In the genomic region with DNA sequence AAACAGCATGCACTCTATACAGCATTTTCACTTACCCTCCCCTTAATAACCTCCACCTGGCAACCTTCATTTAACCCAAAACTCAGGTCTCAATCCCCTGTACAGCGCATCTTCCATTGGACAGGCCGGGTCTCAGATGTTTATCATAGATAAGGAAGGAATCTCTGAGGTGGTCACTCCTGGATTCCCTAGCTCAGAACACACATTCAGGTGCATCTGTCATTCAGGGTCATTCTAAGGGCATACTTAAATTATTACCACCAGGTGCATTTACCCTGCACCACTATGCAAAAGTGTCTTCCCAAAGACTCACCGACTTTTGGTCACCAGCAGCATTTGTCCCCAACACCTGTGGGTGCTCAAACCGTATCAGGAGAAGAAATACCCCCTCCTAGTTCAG, we compare ENCODE assay signal across 25 cellular contexts.
A peak's percentile ranks its signal among the peaks of the same experiment; 100 is the strongest.
DNase-seq lines count a peak whose midpoint lies in the region; ATAC-seq, FAIRE-seq and TF ChIP-seq lines count a peak whose summit lies in the region.
"Had no signal": no experiment of that assay in that cellular context is flagged by ENCODE, and none has a peak within 500 bp of the region (broad histone marks: within the 10 kb centered on the region; RNA-seq: fewer than 3 reads in every experiment).

No MANE protein-coding gene starts in this region.

- no peaks in the 10 kb centered on the region for H3K36me3 ChIP-seq in Caco-2 (ENCODE audit: control insufficient read depth, insufficient read depth, low read length)
- no peaks in the 10 kb centered on the region for H3K36me3 ChIP-seq in Karpas-422 (ENCODE audit: insufficient read depth, low read length)
- H3K36me3 ChIP-seq in H1 (ENCODE audit: control insufficient read depth in 2 of 4, insufficient read depth in 4 of 4, low read length in 3 of 4) = peaks cover 0 to 5% (median 0%) of the 10 kb centered on the region in 4 experiments; a peak in 1 of 8 replicates
- no peaks in the 10 kb centered on the region for H3K36me3 ChIP-seq in neural progenitor cell
- H3K36me3 ChIP-seq: BLaER1, HAP-1 had no signal

- H3F3A ChIP-seq in neural progenitor cell (ENCODE audit: low read depth) = peaks cover 16% of the 10 kb centered on the region

- no peak overlapping the region for H2BK15ac ChIP-seq in H1 (ENCODE audit: low read length)

- H3K79me2 ChIP-seq in Karpas-422 (ENCODE audit: low read length) (no peaks in the 10 kb centered on the region), H1 (ENCODE audit: control insufficient read depth in 1 of 2, insufficient read depth in 2 of 2, low read length in 2 of 2) (no peaks in the 10 kb centered on the region), neural progenitor cell (ENCODE audit: low read depth) (no peaks in the 10 kb centered on the region)

- 0 out of 2 replicates have a peak overlapping the region, but pooled peaks have one; percentile 69 for H2BK20ac ChIP-seq in H1 (ENCODE audit: low read length)

- DNase-seq in Caco-2 (peak; percentile 52 to 75), Karpas-422 (peak; percentile 9), H1 (ENCODE audit: low read depth in 1 of 2, low spot score in 2 of 2) (no peak), neural progenitor cell (ENCODE audit: low spot score) (no peak), hypothalamus (lab: John Stamatoyannopoulos, UW) (no peak), RKO (ENCODE audit: low spot score) (no peak)
- no peak for DNase-seq in activated T-cell treated with anti-CD3 and anti-CD28 coated beads, Interleukin-2, amount 50 U/mL, for 72 hours
- DNase-seq: Calu3; CD4-positive, CD25-positive, alpha-beta regulatory T cell; CD8-positive, alpha-beta T cell; DMS53; DMS79 treated with DMSO at 0.1 percent for 48 hours; GF-D8; GM23248; HFFc6 had no signal

- POLR2A ChIA-PET in Caco-2 (lab: Charles Lee) = no interaction called here
- POLR2A ChIA-PET in H1 (lab: Charles Lee; ENCODE audit: partially characterized antibody) = no interaction called here

- H3K4me3 ChIP-seq in Caco-2 (ENCODE audit: low read depth, low read length) = no peak overlapping the region
- no peak overlapping the region for H3K4me3 ChIP-seq in Karpas-422 (ENCODE audit: low read length)
- no peak overlapping the region for H3K4me3 ChIP-seq in H1 (ENCODE audit: extremely low read depth in 1 of 4, insufficient read depth in 2 of 4, low read depth in 3 of 4, low read length in 4 of 4)
- no peak overlapping the region for H3K4me3 ChIP-seq in neural progenitor cell
- H3K4me3 ChIP-seq: BLaER1, GM23248, HAP-1 had no signal

- H3K4me1 Mint-ChIP-seq in Caco-2 (ENCODE audit: low read depth, unreplicated experiment) = peaks cover 36% of the 10 kb centered on the region
- H3K4me1 Mint-ChIP-seq in neural progenitor cell = peaks cover 36% of the 10 kb centered on the region
- no peaks in the 10 kb centered on the region for H3K4me1 Mint-ChIP-seq in activated T-cell treated with anti-CD3 and anti-CD28 coated beads, Interleukin-2, amount 50 U/mL, for 72 hours (ENCODE audit: low read depth)
- H3K4me1 Mint-ChIP-seq: B cell; CD4-positive, CD25-positive, alpha-beta regulatory T cell had no signal

- peaks cover 20% of the 10 kb centered on the region for H3K36me3 Mint-ChIP-seq in Caco-2 (ENCODE audit: insufficient read depth, unreplicated experiment)
- H3K36me3 Mint-ChIP-seq in neural progenitor cell = peaks cover 8% of the 10 kb centered on the region
- peaks cover 0 to 4% of the 10 kb centered on the region in 2 donors for H3K36me3 Mint-ChIP-seq in activated T-cell treated with anti-CD3 and anti-CD28 coated beads, Interleukin-2, amount 50 U/mL, for 72 hours (ENCODE audit: insufficient read depth in 2 of 2)
- H3K36me3 Mint-ChIP-seq: CD4-positive, CD25-positive, alpha-beta regulatory T cell had no signal

- TF ChIP-seq RAD21 in H1 (IDR thresholded peaks at IDR 0.05 in 1 of 2, conservative IDR thresholded peaks at IDR 0.05 in 1 of 2; ENCODE audit: low read depth in 2 of 2, low read length in 2 of 2) = no peak

- no peak for ATAC-seq in activated T-cell treated with anti-CD3 and anti-CD28 coated beads, Interleukin-2, amount 50 U/mL, for 72 hours (replicated peaks in 1 of 2)
- ATAC-seq in GM21390 (IDR thresholded peaks at IDR 0.05; ENCODE audit: unreplicated experiment) = no peak
- ATAC-seq: CD8-positive, alpha-beta T cell had no signal

- TF ChIP-seq CTCF in Caco-2 (IDR thresholded peaks at IDR 0.05; ENCODE audit: insufficient read depth in 1 of 2, low read depth in 1 of 2, low read length in 1 of 2, severe bottlenecking in 1 of 2, unreplicated experiment in 1 of 2) = no peak
- no peak for TF ChIP-seq CTCF in H1 (IDR thresholded peaks at IDR 0.05; ENCODE audit: control extremely low read depth in 1 of 3, insufficient read depth in 1 of 3, low read depth in 1 of 3, low read length in 3 of 3)
- TF ChIP-seq CTCF in neural progenitor cell (IDR thresholded peaks at IDR 0.05) = no peak

- H3K27ac ChIP-seq in Karpas-422 (ENCODE audit: low read length) (no peak overlapping the region), H1 (ENCODE audit: low read depth, low read length) (no peak overlapping the region), neural progenitor cell (no peak overlapping the region)
- H3K27ac ChIP-seq: 22Rv1, BLaER1, C4-2B, GM23248 had no signal

- no peak for TF ChIP-seq EP300 in H1 (IDR thresholded peaks at IDR 0.05; ENCODE audit: borderline replicate concordance in 1 of 2, low read depth in 2 of 2, low read length in 2 of 2)

- 93% methylated on average over 4 of the region's 4 CpGs; no CpG with 5 or more reads in 1 of the 2 experiments for WGBS in H1 (ENCODE audit: extremely low coverage in 1 of 2, insufficient coverage in 1 of 2, insufficient read length in 1 of 2, insufficient replicate concordance in 2 of 2, low coverage in 1 of 2, low lambda C conversion rate in 2 of 2, missing lambda C conversion rate in 1 of 2), 2 experiments

- no TSS peak for BruUV-seq in Caco-2 (replicated peaks; lab: Mats Ljungman, UMichigan)

- H2AFZ ChIP-seq in Karpas-422 (ENCODE audit: low read length) = no peak overlapping the region
- no peak overlapping the region for H2AFZ ChIP-seq in H1 (ENCODE audit: low read length)
- H2AFZ ChIP-seq in neural progenitor cell (replicated peaks) = no peak overlapping the region
- H2AFZ ChIP-seq: GM23248 had no signal

- no peak overlapping the region for H3K14ac ChIP-seq in H1 (ENCODE audit: insufficient read length)

- no peak overlapping the region for H2BK12ac ChIP-seq in H1 (ENCODE audit: low read depth, low read length)

- no peak for FAIRE-seq in H1 (lab: Jason Lieb, UNC)
- FAIRE-seq: A204.1, GM12891, GM18507, H54 had no signal

- no peak overlapping the region for H3K9ac ChIP-seq in Karpas-422 (ENCODE audit: low read length)
- no peak overlapping the region for H3K9ac ChIP-seq in H1 (replicated peaks in 1 of 4; ENCODE audit: extremely low read depth in 1 of 4, low read depth in 3 of 4, low read length in 3 of 4)
- no peak overlapping the region for H3K9ac ChIP-seq in neural progenitor cell
- H3K9ac ChIP-seq: BLaER1, GM23248 had no signal

- H3K4me3 Mint-ChIP-seq in Caco-2 (ENCODE audit: unreplicated experiment) (peak overlapping the region; percentile 30), neural progenitor cell (no peak overlapping the region)
- no peak overlapping the region for H3K4me3 Mint-ChIP-seq in activated T-cell treated with anti-CD3 and anti-CD28 coated beads, Interleukin-2, amount 50 U/mL, for 72 hours
- H3K4me3 Mint-ChIP-seq: B cell; CD4-positive, CD25-positive, alpha-beta regulatory T cell; CD8-positive, alpha-beta T cell; HFFc6 had no signal

- H2BK5ac ChIP-seq in H1 (ENCODE audit: low read depth, low read length) = no peak overlapping the region

- H4K20me1 ChIP-seq in Karpas-422 (ENCODE audit: insufficient read depth, low read depth, low read length) (no peaks in the 10 kb centered on the region), H1 (replicated peaks in 1 of 2; ENCODE audit: control insufficient read depth in 1 of 2, insufficient read depth in 2 of 2, low read length in 2 of 2) (no peaks in the 10 kb centered on the region), neural progenitor cell (ENCODE audit: low read depth) (no peaks in the 10 kb centered on the region)
- H4K20me1 ChIP-seq: BLaER1 had no signal

- no peaks in the 10 kb centered on the region for H3K79me1 ChIP-seq in H1 (ENCODE audit: low read depth, low read length)

- H3K9me3 ChIP-seq in Caco-2 (peaks cover 6% of the 10 kb centered on the region), Karpas-422 (ENCODE audit: low read length) (no peaks in the 10 kb centered on the region), H1 (ENCODE audit: insufficient read depth in 2 of 2, low read depth in 1 of 2, low read length in 1 of 2) (peaks cover 0 to 7% of the 10 kb centered on the region in 2 experiments; a peak in 2 of 4 replicates), neural progenitor cell (ENCODE audit: low read depth) (peaks cover 5% of the 10 kb centered on the region)
- H3K9me3 ChIP-seq: HAP-1 had no signal

- H3K4me1 ChIP-seq in Caco-2 (peaks cover 68% of the 10 kb centered on the region), Karpas-422 (ENCODE audit: low read length) (no peaks in the 10 kb centered on the region), H1 (replicated peaks in 1 of 4; ENCODE audit: control insufficient read depth in 3 of 4, insufficient read depth in 4 of 4, low read length in 3 of 4) (peaks cover 5 to 19% (median 9%) of the 10 kb centered on the region in 4 experiments; a peak in 6 of 7 replicates), neural progenitor cell (peaks cover 28% of the 10 kb centered on the region)
- H3K4me1 ChIP-seq: BLaER1, HAP-1 had no signal

- TF ChIP-seq POLR2A in H1 (IDR thresholded peaks at IDR 0.05; ENCODE audit: control extremely low read depth in 1 of 2, low read depth in 2 of 2, low read length in 2 of 2) = no peak

- H3K27me3 ChIP-seq in Caco-2 (replicated peaks; ENCODE audit: control insufficient read depth, insufficient read depth, low read length) = no peaks in the 10 kb centered on the region
- H3K27me3 ChIP-seq in Karpas-422 (ENCODE audit: low read length) = no peaks in the 10 kb centered on the region
- 0 out of 7 replicates have a peak, but pooled peaks cover 0 to 2% (median 0%) of the 10 kb centered on the region in 4 experiments for H3K27me3 ChIP-seq in H1 (replicated peaks in 1 of 4; ENCODE audit: control insufficient read depth in 3 of 4, extremely low read depth in 1 of 4, insufficient read depth in 3 of 4, low read length in 3 of 4)
- H3K27me3 ChIP-seq in neural progenitor cell = no peaks in the 10 kb centered on the region
- H3K27me3 ChIP-seq: BLaER1 had no signal

- CTCF ChIA-PET in Caco-2 (lab: Charles Lee) = interaction anchor here (1.0 kb wide), 1 partner anchor 88 kb away, joined by 6 read pairs; a partner anchor contains a TSS
- CTCF ChIA-PET in H1 (lab: Charles Lee; ENCODE audit: partially characterized antibody) = interaction anchor here (0.6 to 1.9 kb wide), 4 partner anchors 22 to 311 kb away, joined by 3 to 6 read pairs (median 4); no protein-coding TSS in a partner anchor

- no peak overlapping the region for H3K56ac ChIP-seq in H1 (replicated peaks; ENCODE audit: insufficient read length, low read depth, low read length)

- H4K91ac ChIP-seq in H1 (replicated peaks; ENCODE audit: insufficient read length, low read length) = no peak overlapping the region

- intact Hi-C loops in Caco-2 (cut with micrococcal nuclease; ENCODE audit: unreplicated experiment) = loop anchor here (1.0 kb wide), 3 partner anchors 14 to 89 kb away; a partner anchor contains a TSS

- no peak overlapping the region for H4K8ac ChIP-seq in H1 (ENCODE audit: extremely low read depth, insufficient read depth, low read length)

- H3K9me2 ChIP-seq in Karpas-422 (replicated peaks; ENCODE audit: insufficient read depth, low read length) = no peaks in the 10 kb centered on the region

- H2AK5ac ChIP-seq in H1 (ENCODE audit: low read depth, low read length) = no peak overlapping the region

- H3K9me3 Mint-ChIP-seq in Caco-2 (ENCODE audit: unreplicated experiment) (peaks cover 13% of the 10 kb centered on the region), neural progenitor cell (peaks cover 25% of the 10 kb centered on the region)
- H3K9me3 Mint-ChIP-seq in activated T-cell treated with anti-CD3 and anti-CD28 coated beads, Interleukin-2, amount 50 U/mL, for 72 hours = peaks cover 0 to 5% of the 10 kb centered on the region in 2 donors
- H3K9me3 Mint-ChIP-seq: HFFc6 had no signal

- no peak overlapping the region for H3K4ac ChIP-seq in H1 (replicated peaks; ENCODE audit: insufficient read length, low read depth, low read length)

- H3K4me2 ChIP-seq in Karpas-422 (ENCODE audit: low read depth, low read length, poor library complexity, severe bottlenecking) (no peak overlapping the region), H1 (ENCODE audit: insufficient read depth in 1 of 2, low read depth in 2 of 2, low read length in 2 of 2) (no peak overlapping the region), neural progenitor cell (no peak overlapping the region)
- H3K4me2 ChIP-seq: BLaER1 had no signal

- no peak overlapping the region for H3K23ac ChIP-seq in H1 (ENCODE audit: insufficient read length)

- H3K27me3 Mint-ChIP-seq in Caco-2 (ENCODE audit: insufficient read depth, unreplicated experiment) (no peaks in the 10 kb centered on the region), neural progenitor cell (ENCODE audit: insufficient read depth, low read depth) (no peaks in the 10 kb centered on the region)
- peaks cover 8% of the 10 kb centered on the region for H3K27me3 Mint-ChIP-seq in activated T-cell treated with anti-CD3 and anti-CD28 coated beads, Interleukin-2, amount 50 U/mL, for 72 hours (ENCODE audit: low read depth)
- H3K27me3 Mint-ChIP-seq: B cell had no signal

- H3K27ac Mint-ChIP-seq in Caco-2 (ENCODE audit: unreplicated experiment) (peak overlapping the region; percentile 28), neural progenitor cell (peak overlapping the region; percentile 90)
- H3K27ac Mint-ChIP-seq in activated T-cell treated with anti-CD3 and anti-CD28 coated beads, Interleukin-2, amount 50 U/mL, for 72 hours = no peak overlapping the region
- H3K27ac Mint-ChIP-seq: B cell; CD4-positive, CD25-positive, alpha-beta regulatory T cell; CD8-positive, alpha-beta T cell; HFFc6 had no signal

- H3K18ac ChIP-seq in H1 (ENCODE audit: extremely low read depth, low read length) = no peak overlapping the region

- H3K23me2 ChIP-seq in H1 (ENCODE audit: low read depth, low read length) = peaks cover 2% of the 10 kb centered on the region; the same call in 1 of the 2 replicates

- H2BK120ac ChIP-seq in H1 (replicated peaks; ENCODE audit: low read depth, low read length) = no peak overlapping the region

- H4K5ac ChIP-seq in H1 (ENCODE audit: insufficient read length, low read depth, low read length) = no peak overlapping the region

Comparison
In these comparisons a context has a peak if more than half of its experiments do, and no peak if none do; other contexts are left out.
1. DNase-seq: peak in Caco-2 (2 of 2) and Karpas-422 (single experiment); none in H1 (0 of 2), neural progenitor cell (single experiment), hypothalamus (0 of 51), activated T-cell treated with anti-CD3 and anti-CD28 coated beads, Interleukin-2, amount 50 U/mL, for 72 hours (0 of 2) and RKO (single experiment).